Comparison of ENCODE assay signal across 16 cellular contexts in the genomic region with DNA sequence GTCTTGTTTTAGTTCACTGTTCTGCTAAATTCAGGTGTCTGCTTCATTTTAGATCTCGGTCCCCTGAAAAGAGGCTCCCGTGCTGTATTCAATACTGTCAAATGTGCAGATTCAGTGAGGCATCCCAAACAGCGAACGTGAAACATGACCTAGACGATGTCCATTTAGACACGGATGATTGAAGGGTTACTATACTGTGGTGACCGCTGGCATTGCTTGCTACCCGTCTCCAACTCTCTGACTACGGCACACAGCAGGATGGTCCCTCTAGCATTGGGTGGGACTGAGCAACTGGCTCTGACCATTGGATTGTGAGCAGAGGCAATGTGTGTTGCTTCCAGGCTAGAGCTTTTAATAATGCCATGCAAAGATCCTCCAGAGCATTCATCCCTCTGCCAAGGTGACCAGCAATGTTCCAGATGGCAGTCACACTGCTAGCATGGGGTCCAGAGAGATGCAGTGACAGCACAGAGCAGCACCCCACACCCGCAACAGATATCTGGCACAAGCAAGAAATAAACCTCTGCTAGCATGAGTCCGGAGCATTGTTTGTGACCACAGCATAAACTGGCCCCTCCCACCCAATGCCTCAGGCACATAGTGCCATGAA. TPM values are rescaled to one million over a fixed set of nuclear protein-coding genes. Genes with fewer than 3 reads are reported as not detected.
DNase-seq lines count a peak whose midpoint lies in the region; ATAC-seq and TF ChIP-seq lines count a peak whose summit lies in the region.
"Had no signal": no experiment of that assay in that cellular context is flagged by ENCODE, and none has a peak within 500 bp of the region (broad histone marks: within the 10 kb centered on the region; RNA-seq: fewer than 3 reads in every experiment).

No MANE protein-coding gene starts in this region.

- TF ChIP-seq CTCF in progenitor cell of endocrine pancreas (IDR thresholded peaks at IDR 0.05; ENCODE audit: unreplicated experiment), result no peak
- TF ChIP-seq CTCF in activated CD8-positive, alpha-beta T cell treated with anti-CD3 and anti-CD28 coated beads for 36 hours (IDR thresholded peaks at IDR 0.05), result no peak

- DNase-seq in cerebellar cortex (ENCODE audit: low spot score) (peak; percentile 73), left kidney (ENCODE audit: low read depth, low spot score) (peak; percentile 77), progenitor cell of endocrine pancreas (ENCODE audit: low spot score, unreplicated experiment) (no peak), NCI-H1048 (lab: John Stamatoyannopoulos, UW) (no peak)
- no peak for DNase-seq in stimulated activated naive B cell treated with anti-CD40 and anti-IgM and Interleukin-4, amounts not matched to agents 10 μg/mL and 1 μg/mL and 100 μg/mL, for 72 hours
- DNase-seq in activated CD8-positive, alpha-beta T cell treated with anti-CD3 and anti-CD28 coated beads for 36 hours, result no peak
- DNase-seq: GF-D8, IMR-90, NCI-H187, NCI-H748 treated with DMSO at 0.1 percent for 48 hours, OCI-M1, RPMI8226 had no signal

- intact Hi-C loops in activated CD8-positive, alpha-beta T cell treated with anti-CD3 and anti-CD28 coated beads for 36 hours (cut with micrococcal nuclease), result no loop called here

- no peak for ATAC-seq in stimulated activated naive B cell treated with anti-CD40 and anti-IgM and Interleukin-4, amounts not matched to agents 10 μg/mL and 1 μg/mL and 100 μg/mL, for 72 hours (replicated peaks)
- ATAC-seq in HG03439 (IDR thresholded peaks at IDR 0.05; ENCODE audit: unreplicated experiment), result no peak
- no peak for ATAC-seq in activated CD8-positive, alpha-beta T cell treated with anti-CD3 and anti-CD28 coated beads for 36 hours

- no peak for TF ChIP-seq RAD21 in Ishikawa (IDR thresholded peaks at IDR 0.05; ENCODE audit: low read depth)

- H3K36me3 Mint-ChIP-seq in progenitor cell of endocrine pancreas (ENCODE audit: insufficient read depth), result peaks cover 2% of the 10 kb centered on the region
- no peaks in the 10 kb centered on the region for H3K36me3 Mint-ChIP-seq in stimulated activated naive B cell treated with anti-CD40 and anti-IgM and Interleukin-4, amounts not matched to agents 10 μg/mL and 1 μg/mL and 100 μg/mL, for 72 hours
- H3K36me3 Mint-ChIP-seq in activated CD8-positive, alpha-beta T cell treated with anti-CD3 and anti-CD28 coated beads for 36 hours (ENCODE audit: low read depth), result no peaks in the 10 kb centered on the region

- H3K9me3 Mint-ChIP-seq in progenitor cell of endocrine pancreas (ENCODE audit: low read depth), result no peaks in the 10 kb centered on the region
- H3K9me3 Mint-ChIP-seq in stimulated activated naive B cell treated with anti-CD40 and anti-IgM and Interleukin-4, amounts not matched to agents 10 μg/mL and 1 μg/mL and 100 μg/mL, for 72 hours, result no peaks in the 10 kb centered on the region
- no peaks in the 10 kb centered on the region for H3K9me3 Mint-ChIP-seq in activated CD8-positive, alpha-beta T cell treated with anti-CD3 and anti-CD28 coated beads for 36 hours

- H3K4me3 Mint-ChIP-seq in progenitor cell of endocrine pancreas (ENCODE audit: low read depth), result no peak overlapping the region
- H3K4me3 Mint-ChIP-seq in stimulated activated naive B cell treated with anti-CD40 and anti-IgM and Interleukin-4, amounts not matched to agents 10 μg/mL and 1 μg/mL and 100 μg/mL, for 72 hours, result no peak overlapping the region
- no peak overlapping the region for H3K4me3 Mint-ChIP-seq in activated CD8-positive, alpha-beta T cell treated with anti-CD3 and anti-CD28 coated beads for 36 hours

- CTCF ChIA-PET in activated CD8-positive, alpha-beta T cell treated with anti-CD3 and anti-CD28 coated beads for 36 hours (lab: Charles Lee), result no interaction called here

- POLR2A ChIA-PET in activated CD8-positive, alpha-beta T cell treated with anti-CD3 and anti-CD28 coated beads for 36 hours (lab: Charles Lee), result no interaction called here

- H3K4me1 Mint-ChIP-seq in progenitor cell of endocrine pancreas (ENCODE audit: low read depth), result peaks cover 28% of the 10 kb centered on the region
- peaks cover 10 to 17% of the 10 kb centered on the region in 2 donors for H3K4me1 Mint-ChIP-seq in stimulated activated naive B cell treated with anti-CD40 and anti-IgM and Interleukin-4, amounts not matched to agents 10 μg/mL and 1 μg/mL and 100 μg/mL, for 72 hours
- no peaks in the 10 kb centered on the region for H3K4me1 Mint-ChIP-seq in activated CD8-positive, alpha-beta T cell treated with anti-CD3 and anti-CD28 coated beads for 36 hours (ENCODE audit: low read depth)

- no peak for TF ChIP-seq EP300 in Ishikawa (IDR thresholded peaks at IDR 0.05; ENCODE audit: borderline replicate concordance)

- H3K27ac Mint-ChIP-seq in progenitor cell of endocrine pancreas, result peak overlapping the region; percentile 67
- H3K27ac Mint-ChIP-seq in stimulated activated naive B cell treated with anti-CD40 and anti-IgM and Interleukin-4, amounts not matched to agents 10 μg/mL and 1 μg/mL and 100 μg/mL, for 72 hours, result no peak overlapping the region
- H3K27ac Mint-ChIP-seq in activated CD8-positive, alpha-beta T cell treated with anti-CD3 and anti-CD28 coated beads for 36 hours, result no peak overlapping the region

- H3K27me3 Mint-ChIP-seq in progenitor cell of endocrine pancreas, result no peaks in the 10 kb centered on the region
- H3K27me3 Mint-ChIP-seq in stimulated activated naive B cell treated with anti-CD40 and anti-IgM and Interleukin-4, amounts not matched to agents 10 μg/mL and 1 μg/mL and 100 μg/mL, for 72 hours, result no peaks in the 10 kb centered on the region
- no peaks in the 10 kb centered on the region for H3K27me3 Mint-ChIP-seq in activated CD8-positive, alpha-beta T cell treated with anti-CD3 and anti-CD28 coated beads for 36 hours

TF ChIP-seq in Ishikawa, 13 proteins besides CTCF, POLR2A, EP300 and RAD21:
- no peak for TF ChIP-seq CREB1 (IDR thresholded peaks at IDR 0.05; ENCODE audit: low read depth)
- TF ChIP-seq TCF12 (IDR thresholded peaks at IDR 0.05; ENCODE audit: low read depth), result peak; percentile 26; the same call in 1 of the 2 replicates

RNA-seq across cellular contexts. Expression of gene METTL24, which starts 9.1 kb away (rescaled TPM):
- 10.0 and 14.8 TPM in 2 replicates for total RNA-seq in progenitor cell of endocrine pancreas
- total RNA-seq in activated CD8-positive, alpha-beta T cell treated with anti-CD3 and anti-CD28 coated beads for 36 hours, result not detected
- total RNA-seq: HT1080, IMR-90, LHCN-M2 had no signal

Comparison
In these comparisons a context has a peak if more than half of its experiments do, and no peak if none do; other contexts are left out.
1. DNase-seq: peak in cerebellar cortex (single experiment) and left kidney (single experiment); none in progenitor cell of endocrine pancreas (single experiment), NCI-H1048 (single experiment), stimulated activated naive B cell treated with anti-CD40 and anti-IgM and Interleukin-4, amounts not matched to agents 10 μg/mL and 1 μg/mL and 100 μg/mL, for 72 hours (single experiment) and activated CD8-positive, alpha-beta T cell treated with anti-CD3 and anti-CD28 coated beads for 36 hours (single experiment).